Comparison of ENCODE assay signal across 24 cellular contexts in genomic region chr10:15152556-15152955, GRCh38.
"Had no signal": no experiment of that assay in that cellular context is flagged by ENCODE, and none has a peak within 500 bp of the region (broad histone marks: within the 10 kb centered on the region; RNA-seq: fewer than 3 reads in every experiment).

No MANE protein-coding gene starts in this region.

- DNase-seq: activated B cell treated with CpG ODN at 0.5 μM for 24 hours; activated CD4-positive, alpha-beta T cell treated with anti-CD3 and anti-CD28 coated beads for 36 hours; activated CD4-positive, alpha-beta T cell treated with anti-CD3 and anti-CD28 coated beads, Interleukin-2, amount 50 U/mL, for 4 hours; activated CD8-positive, alpha-beta memory T cell treated with anti-CD3 and anti-CD28 coated beads for 24 hours; activated CD8-positive, alpha-beta memory T cell treated with anti-CD3 and anti-CD28 coated beads, Interleukin-2, amount 50 U/mL, for 4 hours; activated naive CD4-positive, alpha-beta T cell; activated naive CD8-positive, alpha-beta T cell treated with anti-CD3 and anti-CD28 coated beads, Interleukin-2, amount 50 U/mL, for 24 hours; activated T-cell treated with anti-CD3 and anti-CD28 coated beads, Interleukin-2, amount 50 U/mL, for 24 hours; cerebellar nuclear complex; cortex of kidney; erythroblast; foreskin fibroblast; kidney glomerular epithelial cell; left ventricle myocardium superior; mammary epithelial cell; right cardiac atrium; stimulated activated CD4-positive, alpha-beta T cell treated with anti-CD3 and anti-CD28 coated beads, Interleukin-15, amount 100 ng/mL, for 24 hours; stimulated activated naive CD4-positive, alpha-beta T cell; T1000 had no signal

- H3K4me3 Mint-ChIP-seq: activated B cell treated with CpG ODN at 0.5 μM for 24 hours; activated CD4-positive, alpha-beta T cell treated with anti-CD3 and anti-CD28 coated beads for 36 hours; activated naive CD8-positive, alpha-beta T cell treated with anti-CD3 and anti-CD28 coated beads, Interleukin-2, amount 50 U/mL, for 24 hours; activated T-cell treated with anti-CD3 and anti-CD28 coated beads, Interleukin-2, amount 50 U/mL, for 24 hours; mesothelial cell of epicardium; nephron had no signal

- H3K9me3 Mint-ChIP-seq: activated B cell treated with CpG ODN at 0.5 μM for 24 hours; activated naive CD8-positive, alpha-beta T cell treated with anti-CD3 and anti-CD28 coated beads, Interleukin-2, amount 50 U/mL, for 24 hours; activated T-cell treated with anti-CD3 and anti-CD28 coated beads, Interleukin-2, amount 50 U/mL, for 24 hours; mesothelial cell of epicardium; nephron had no signal

- H2AFZ ChIP-seq: parathyroid adenoma had no signal

- H3K4me1 Mint-ChIP-seq: nephron had no signal

- H3K9me3 ChIP-seq: neutrophil, thoracic aorta had no signal

- H3K36me3 ChIP-seq: neutrophil, thoracic aorta had no signal

- H3K27me3 Mint-ChIP-seq: activated B cell treated with CpG ODN at 0.5 μM for 24 hours; activated CD4-positive, alpha-beta T cell treated with anti-CD3 and anti-CD28 coated beads for 36 hours; activated naive CD8-positive, alpha-beta T cell treated with anti-CD3 and anti-CD28 coated beads, Interleukin-2, amount 50 U/mL, for 24 hours; activated T-cell treated with anti-CD3 and anti-CD28 coated beads, Interleukin-2, amount 50 U/mL, for 24 hours had no signal

- H3K27ac Mint-ChIP-seq: activated B cell treated with CpG ODN at 0.5 μM for 24 hours; activated naive CD8-positive, alpha-beta T cell treated with anti-CD3 and anti-CD28 coated beads, Interleukin-2, amount 50 U/mL, for 24 hours; activated T-cell treated with anti-CD3 and anti-CD28 coated beads, Interleukin-2, amount 50 U/mL, for 24 hours; mesothelial cell of epicardium had no signal

- H3K4me1 ChIP-seq: parathyroid adenoma had no signal

- H3K27ac ChIP-seq: neutrophil, parathyroid adenoma, thoracic aorta had no signal

- H3K27me3 ChIP-seq: neutrophil had no signal

- H3K4me3 ChIP-seq: thoracic aorta had no signal
